17 cellular contexts compared by ENCODE assay signal in genomic region chr15:51796777-51797474, GRCh38. TPM values are rescaled to one million over a fixed set of nuclear protein-coding genes. Genes with fewer than 3 reads are reported as not detected.
DNase-seq lines count a peak whose midpoint lies in the region; TF ChIP-seq lines count a peak whose summit lies in the region.
"Had no signal": no experiment of that assay in that cellular context is flagged by ENCODE, and none has a peak within 500 bp of the region (broad histone marks: within the 10 kb centered on the region; RNA-seq: fewer than 3 reads in every experiment).

No MANE protein-coding gene starts in this region.

- no peaks in the 10 kb centered on the region for H3K27me3 ChIP-seq in hepatocyte
- H3K27me3 ChIP-seq: BLaER1 had no signal

- intact Hi-C loops in head of caudate nucleus (cut with DNase I), result no loop called here

- DNase-seq in DMS 273 (lab: John Stamatoyannopoulos, UW; ENCODE audit: unreplicated experiment) (peak; percentile 85), HT-29 (ENCODE audit: low spot score) (peak; percentile 52), SHP77 treated with DMSO at 0.1 percent for 48 hours (lab: John Stamatoyannopoulos, UW) (peak; percentile 50), hepatocyte (ENCODE audit: low spot score) (peak; percentile 26), head of caudate nucleus (no peak), NCI-H1436 treated with DMSO at 0.1 percent for 48 hours (lab: John Stamatoyannopoulos, UW) (no peak), GM03348 (ENCODE audit: low spot score) (no peak), DMS79 treated with DMSO at 0.1 percent for 48 hours (lab: John Stamatoyannopoulos, UW) (no peak)
- DNase-seq: activated CD4-positive, CD25-positive, alpha-beta regulatory T cell treated with anti-CD3 and anti-CD28 coated beads, Interleukin-2, amount 50 U/mL, for 72 hours; activated naive CD8-positive, alpha-beta T cell treated with anti-CD3 and anti-CD28 coated beads, Interleukin-2, amount 50 U/mL, for 24 hours; NCI-H1417; stimulated activated CD4-positive, alpha-beta T cell treated with anti-CD3 and anti-CD28 coated beads, Interleukin-4, amount 100 ng/mL, for 4 hours; stimulated activated naive CD8-positive, alpha-beta T cell treated with anti-CD3 and anti-CD28 coated beads, Interleukin-15, Interleukin-2, amounts not matched to agents 100 U/mL and 50 U/mL, for 24 hours; SW 1271 had no signal

- H3K36me3 ChIP-seq in hepatocyte (replicated peaks; ENCODE audit: insufficient read depth, low read depth), result no peaks in the 10 kb centered on the region
- H3K36me3 ChIP-seq: HAP-1, prostate gland had no signal

- H3K4me1 ChIP-seq in hepatocyte (ENCODE audit: insufficient read depth), result no peaks in the 10 kb centered on the region
- H3K4me1 ChIP-seq: prostate gland had no signal

- H3K9me3 ChIP-seq in hepatocyte (ENCODE audit: low read depth), result no peaks in the 10 kb centered on the region
- H3K9me3 ChIP-seq: BLaER1, HAP-1, prostate gland had no signal

- H4K20me1 ChIP-seq in hepatocyte (ENCODE audit: insufficient read depth, poor library complexity, severe bottlenecking), result no peaks in the 10 kb centered on the region
- H4K20me1 ChIP-seq: BLaER1 had no signal

- no peak overlapping the region for H2AFZ ChIP-seq in hepatocyte

- TF ChIP-seq CTCF in hepatocyte (IDR thresholded peaks at IDR 0.05; ENCODE audit: poor library complexity), result no peak

- no peaks in the 10 kb centered on the region for H3K9me2 ChIP-seq in hepatocyte (replicated peaks; ENCODE audit: insufficient read depth)

- 81% methylated on average over 11 of the region's 11 CpGs for WGBS in hepatocyte (ENCODE audit: low lambda C conversion rate, missing lambda C conversion rate)

- H3K4me3 ChIP-seq in hepatocyte, result no peak overlapping the region
- H3K4me3 ChIP-seq: BLaER1, HAP-1, prostate gland had no signal

- H3K79me2 ChIP-seq in hepatocyte, result no peaks in the 10 kb centered on the region

- no peak overlapping the region for H3K4me2 ChIP-seq in hepatocyte
- H3K4me2 ChIP-seq: BLaER1 had no signal

- H3K27ac ChIP-seq in hepatocyte, result no peak overlapping the region
- H3K27ac ChIP-seq: BLaER1, prostate gland had no signal

RNA-seq across cellular contexts. Expression of gene TMOD3, which starts 32.5 kb away (rescaled TPM):
- 19.9 and 20.5 TPM in 2 replicates for total RNA-seq in HT-29 (2014; rRNA removed; shearing (Covaris generic))
- total RNA-seq in hepatocyte, result 32.5 and 38.3 TPM in 2 replicates
- polyA plus RNA-seq in hepatocyte, result 26.3 and 27.2 TPM in 2 replicates

RNA-seq across cellular contexts. Expression of gene TMOD2, which starts 45.5 kb away (rescaled TPM):
- 0.08 and 0.46 TPM in 2 replicates for total RNA-seq in HT-29 (2014; rRNA removed; shearing (Covaris generic))
- 2.9 and 3.9 TPM in 2 replicates for total RNA-seq in hepatocyte
- polyA plus RNA-seq in hepatocyte, result 1.0 and 1.7 TPM in 2 replicates

RNA-seq across cellular contexts. Expression of gene LYSMD2, which starts 59.5 kb away (rescaled TPM):
- 12.0 and 13.2 TPM in 2 replicates for total RNA-seq in HT-29 (2014; rRNA removed; shearing (Covaris generic))
- total RNA-seq in hepatocyte, result 5.1 and 7.6 TPM in 2 replicates
- 5.1 and 5.5 TPM in 2 replicates for polyA plus RNA-seq in hepatocyte

Comparison
In these comparisons a context has a peak if more than half of its experiments do, and no peak if none do; other contexts are left out.
1. DNase-seq: peak in DMS 273 (single experiment), HT-29 (single experiment), SHP77 treated with DMSO at 0.1 percent for 48 hours (single experiment) and hepatocyte (single experiment); none in head of caudate nucleus (0 of 42), NCI-H1436 treated with DMSO at 0.1 percent for 48 hours (single experiment), GM03348 (single experiment) and DMS79 treated with DMSO at 0.1 percent for 48 hours (single experiment).